ENCODE assay signal across 10 cellular contexts in the genomic region with DNA sequence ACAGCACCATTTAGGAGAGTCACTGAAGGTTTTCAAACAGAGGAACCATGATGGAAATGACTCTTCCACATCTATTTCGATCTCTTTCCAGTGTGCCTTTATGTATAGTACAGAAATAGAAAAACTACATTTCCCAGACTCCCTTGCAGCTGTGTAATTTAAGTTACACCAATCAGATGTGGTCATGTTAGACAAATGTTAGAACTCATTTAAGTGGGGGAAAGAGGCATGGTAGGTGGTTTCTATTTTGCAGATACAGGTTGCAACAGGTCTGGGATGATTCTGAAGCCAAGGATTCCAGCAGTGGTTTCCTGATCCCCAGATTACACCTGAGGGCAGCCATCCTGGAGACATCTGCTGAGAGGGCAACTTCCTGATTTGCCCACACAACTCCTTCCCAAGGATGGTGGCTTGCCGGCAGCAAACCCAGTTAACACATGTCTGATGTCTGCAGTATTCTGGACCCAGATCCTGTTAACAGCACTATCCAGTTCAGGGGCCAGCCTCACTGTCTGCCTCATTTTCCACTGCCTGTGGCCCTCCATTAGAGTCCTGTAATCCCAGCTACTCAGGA. TPM values are rescaled to one million over a fixed set of nuclear protein-coding genes. Genes with fewer than 3 reads are reported as not detected.
A peak's percentile ranks its signal among the peaks of the same experiment; 100 is the strongest.
DNase-seq lines count a peak whose midpoint lies in the region; ATAC-seq and TF ChIP-seq lines count a peak whose summit lies in the region.
"Had no signal": no experiment of that assay in that cellular context is flagged by ENCODE, and none has a peak within 500 bp of the region (broad histone marks: within the 10 kb centered on the region; RNA-seq: fewer than 3 reads in every experiment).

No MANE protein-coding gene starts in this region.

- no peak overlapping the region for H3K27ac ChIP-seq in CD4-positive, CD25-positive, alpha-beta regulatory T cell (ENCODE audit: insufficient read depth, low read length, poor library complexity, severe bottlenecking)
- H3K27ac ChIP-seq in HEK293 (ENCODE audit: extremely low read depth, low read depth, low read length) (no peak overlapping the region), ascending aorta (peak overlapping the region; percentile 71 to 79)

- no peak overlapping the region for H3K27ac Mint-ChIP-seq in CD4-positive, CD25-positive, alpha-beta regulatory T cell

- CTCF ChIA-PET in HEK293 (lab: Yijun Ruan, JAX) = no interaction called here

- TF ChIP-seq CTCF in HEK293 (tag by site-specific recombination; IDR thresholded peaks at IDR 0.05) (no peak), ascending aorta (IDR thresholded peaks at IDR 0.05) (no peak)

- no peaks in the 10 kb centered on the region for H3K9me3 ChIP-seq in CD4-positive, CD25-positive, alpha-beta regulatory T cell (ENCODE audit: control insufficient read depth in 2 of 2, low read length in 2 of 2)
- no peaks in the 10 kb centered on the region for H3K9me3 ChIP-seq in HEK293 (ENCODE audit: control insufficient read depth, insufficient read depth, low read depth, low read length)
- H3K9me3 ChIP-seq in ascending aorta = no peaks in the 10 kb centered on the region

- no peak overlapping the region for H3K4me3 Mint-ChIP-seq in CD4-positive, CD25-positive, alpha-beta regulatory T cell

- intact Hi-C loops in ascending aorta (cut with DNase I) (loop anchor here (2.0 kb wide), 2 partner anchors 20 to 40 kb away; no protein-coding TSS in a partner anchor), posterior cingulate gyrus (cut with DNase I) (no loop called here)

- H3K36me3 ChIP-seq in CD4-positive, CD25-positive, alpha-beta regulatory T cell (ENCODE audit: control insufficient read depth, insufficient read depth, low read length) = no peaks in the 10 kb centered on the region
- H3K36me3 ChIP-seq in HEK293 (ENCODE audit: control insufficient read depth in 2 of 2, insufficient read depth in 1 of 2, low read length in 2 of 2) (no peaks in the 10 kb centered on the region), ascending aorta (no peaks in the 10 kb centered on the region)

- H3K4me1 ChIP-seq in CD4-positive, CD25-positive, alpha-beta regulatory T cell (ENCODE audit: control insufficient read depth, insufficient read depth, low read length, poor library complexity, severe bottlenecking) = no peaks in the 10 kb centered on the region
- no peaks in the 10 kb centered on the region for H3K4me1 ChIP-seq in HEK293 (ENCODE audit: control insufficient read depth, insufficient read depth, low read length)
- peaks cover 0 to 18% of the 10 kb centered on the region in 2 donors for H3K4me1 ChIP-seq in ascending aorta

- H3K4me1 Mint-ChIP-seq in CD4-positive, CD25-positive, alpha-beta regulatory T cell = peaks cover 0 to 4% (median 0%) of the 10 kb centered on the region in 4 donors

- H3K27me3 Mint-ChIP-seq in CD4-positive, CD25-positive, alpha-beta regulatory T cell = peaks cover 5% of the 10 kb centered on the region

- peak in 2 of 3 donors; percentile 23 to 41 for DNase-seq in CD4-positive, CD25-positive, alpha-beta regulatory T cell
- DNase-seq in ascending aorta (ENCODE audit: low spot score in 2 of 2) (no peak), lung microvascular endothelial cell (ENCODE audit: low read depth in 2 of 2) (peak; percentile 3 to 28), MV-4-11 (lab: John Stamatoyannopoulos, UW) (no peak), NOMO-1 treated with dmso at 0.1 percent for 144 hours (lab: John Stamatoyannopoulos, UW; ENCODE audit: unreplicated experiment) (no peak), posterior cingulate gyrus (no peak)
- DNase-seq: NCI-H1105, T-helper 9 cell had no signal

- no peak overlapping the region for H3K4me3 ChIP-seq in CD4-positive, CD25-positive, alpha-beta regulatory T cell (ENCODE audit: low read depth, low read length)
- no peak overlapping the region for H3K4me3 ChIP-seq in HEK293 (ENCODE audit: low read depth, low read length)
- H3K4me3 ChIP-seq in ascending aorta = no peak overlapping the region

- no peaks in the 10 kb centered on the region for H3K27me3 ChIP-seq in CD4-positive, CD25-positive, alpha-beta regulatory T cell (ENCODE audit: control insufficient read depth, insufficient read depth, low read length)
- no peaks in the 10 kb centered on the region for H3K27me3 ChIP-seq in ascending aorta

- no peak for ATAC-seq in CD4-positive, CD25-positive, alpha-beta regulatory T cell (ENCODE audit: low read depth in 2 of 2)
- no peak for ATAC-seq in GM21447 (IDR thresholded peaks at IDR 0.05; ENCODE audit: unreplicated experiment)

- POLR2A ChIA-PET in HEK293 (lab: Yijun Ruan, JAX) = no interaction called here

- H3K9me3 Mint-ChIP-seq in CD4-positive, CD25-positive, alpha-beta regulatory T cell = no peaks in the 10 kb centered on the region

- H3K36me3 Mint-ChIP-seq in CD4-positive, CD25-positive, alpha-beta regulatory T cell = no peaks in the 10 kb centered on the region

TF ChIP-seq in HEK293, 187 proteins besides CTCF, POLR2A, EP300 and RAD21:
- TF ChIP-seq ZNF521 (tag by site-specific recombination; IDR thresholded peaks at IDR 0.05) = no peak
- TF ChIP-seq SCRT2 (tag by site-specific recombination; IDR thresholded peaks at IDR 0.05) = peak; percentile 45; the same call in 1 of the 2 replicates
TF ChIP-seq in HEK293: peak in this region for 1.

RNA-seq across cellular contexts. Expression of gene PDK3, which starts 38.7 kb away (rescaled TPM):
- total RNA-seq in CD4-positive, CD25-positive, alpha-beta regulatory T cell = 11.3 TPM
- 10 to 100 TPM; 29.7 to 33.9 (median 33.4) TPM for polyA plus RNA-seq in CD4-positive, CD25-positive, alpha-beta regulatory T cell
- total RNA-seq in ascending aorta (31.1 TPM), lung microvascular endothelial cell (2.4 and 3.1 TPM in 2 replicates)

Comparison
In these comparisons a context has a peak if more than half of its experiments do, and no peak if none do; other contexts are left out.
1. DNase-seq: peak in CD4-positive, CD25-positive, alpha-beta regulatory T cell (2 of 3) and lung microvascular endothelial cell (2 of 2); none in ascending aorta (0 of 2), MV-4-11 (single experiment), NOMO-1 treated with dmso at 0.1 percent for 144 hours (single experiment) and posterior cingulate gyrus (0 of 10).
2. H3K27ac ChIP-seq: peak in ascending aorta (2 of 2); none in CD4-positive, CD25-positive, alpha-beta regulatory T cell (single experiment) and HEK293 (single experiment).